ENCODE assay signal across 16 cellular contexts in genomic region chr15:70142072-70142321, GRCh38. TPM values are rescaled to one million over a fixed set of nuclear protein-coding genes. Genes with fewer than 3 reads are reported as not detected.
A peak's percentile ranks its signal among the peaks of the same experiment; 100 is the strongest.
DNase-seq lines count a peak whose midpoint lies in the region; ATAC-seq and TF ChIP-seq lines count a peak whose summit lies in the region.
"Had no signal": no experiment of that assay in that cellular context is flagged by ENCODE, and none has a peak within 500 bp of the region (broad histone marks: within the 10 kb centered on the region; RNA-seq: fewer than 3 reads in every experiment).

No MANE protein-coding gene starts in this region.

- ATAC-seq in HG02610 (IDR thresholded peaks at IDR 0.05; ENCODE audit: unreplicated experiment) (peak; percentile 28), HG02759 (IDR thresholded peaks at IDR 0.05; ENCODE audit: unreplicated experiment) (no peak), HG02970 (IDR thresholded peaks at IDR 0.05; ENCODE audit: low FRiP score, unreplicated experiment) (no peak)
- peak; percentile 65 for ATAC-seq in activated naive CD8-positive, alpha-beta T cell treated with anti-CD3 and anti-CD28 coated beads, Interleukin-2, amount 10 ng/mL, durations not matched to agents 7 days and 5 days (ENCODE audit: low read depth)

- POLR2A ChIA-PET in activated naive CD8-positive, alpha-beta T cell treated with anti-CD3 and anti-CD28 coated beads, Interleukin-2, amount 10 ng/mL, durations not matched to agents 7 days and 5 days (lab: Charles Lee): interaction anchor here (0.6 to 4.1 kb wide), 4 partner anchors 39 to 689 kb away, joined by 3 to 20 read pairs (median 4); partner anchors contain the start of genes RPLP1 and TLE3

- H3K27me3 Mint-ChIP-seq in activated naive CD8-positive, alpha-beta T cell treated with anti-CD3 and anti-CD28 coated beads, Interleukin-2, amount 10 ng/mL, durations not matched to agents 7 days and 5 days: peaks cover 31% of the 10 kb centered on the region
- H3K27me3 Mint-ChIP-seq in nephron (ENCODE audit: low read depth): peaks cover 28% of the 10 kb centered on the region

- DNase-seq in SIG-M5 (lab: John Stamatoyannopoulos, UW): peak; percentile 46
- no peak for DNase-seq in SIG-M5 treated with dmso at 0.1 percent for 504 hours (lab: John Stamatoyannopoulos, UW; ENCODE audit: unreplicated experiment)
- no peak for DNase-seq in activated naive CD8-positive, alpha-beta T cell treated with anti-CD3 and anti-CD28 coated beads, Interleukin-2, amount 10 ng/mL, durations not matched to agents 7 days and 5 days
- DNase-seq in hepatic stellate cell (ENCODE audit: low spot score): no peak
- DNase-seq: activated CD4-positive, CD25-positive, alpha-beta regulatory T cell; activated T-cell treated with anti-CD3 and anti-CD28 coated beads, Interleukin-2, amount 50 U/mL, for 1 hour; head of caudate nucleus; kidney; mucosa of descending colon; NCI-H1092; NCI-H774 had no signal

- peak overlapping the region; percentile 36 for H3K4me3 Mint-ChIP-seq in activated naive CD8-positive, alpha-beta T cell treated with anti-CD3 and anti-CD28 coated beads, Interleukin-2, amount 10 ng/mL, durations not matched to agents 7 days and 5 days
- H3K4me3 Mint-ChIP-seq in nephron: no peak overlapping the region

- no peak for TF ChIP-seq CTCF in nephron (IDR thresholded peaks at IDR 0.05; ENCODE audit: unreplicated experiment in 3 of 3)

- peaks cover 32% of the 10 kb centered on the region for H3K4me1 Mint-ChIP-seq in activated naive CD8-positive, alpha-beta T cell treated with anti-CD3 and anti-CD28 coated beads, Interleukin-2, amount 10 ng/mL, durations not matched to agents 7 days and 5 days
- peaks cover 75% of the 10 kb centered on the region for H3K4me1 Mint-ChIP-seq in nephron

- H3K9me3 Mint-ChIP-seq in activated naive CD8-positive, alpha-beta T cell treated with anti-CD3 and anti-CD28 coated beads, Interleukin-2, amount 10 ng/mL, durations not matched to agents 7 days and 5 days: peaks cover 2% of the 10 kb centered on the region
- no peaks in the 10 kb centered on the region for H3K9me3 Mint-ChIP-seq in nephron
- H3K9me3 Mint-ChIP-seq: type B pancreatic cell had no signal

- peak overlapping the region; percentile 31 for H3K27ac Mint-ChIP-seq in activated naive CD8-positive, alpha-beta T cell treated with anti-CD3 and anti-CD28 coated beads, Interleukin-2, amount 10 ng/mL, durations not matched to agents 7 days and 5 days
- peak overlapping the region; percentile 74 to 98 (median 97) for H3K27ac Mint-ChIP-seq in nephron

- peaks cover 2% of the 10 kb centered on the region for H3K36me3 Mint-ChIP-seq in activated naive CD8-positive, alpha-beta T cell treated with anti-CD3 and anti-CD28 coated beads, Interleukin-2, amount 10 ng/mL, durations not matched to agents 7 days and 5 days
- H3K36me3 Mint-ChIP-seq in nephron (ENCODE audit: low read depth): no peaks in the 10 kb centered on the region
- H3K36me3 Mint-ChIP-seq: type B pancreatic cell had no signal

RNA-seq across cellular contexts. Expression of gene TLE3, which starts 44.3 kb away (rescaled TPM):
- total RNA-seq in activated naive CD8-positive, alpha-beta T cell treated with anti-CD3 and anti-CD28 coated beads, Interleukin-2, amount 10 ng/mL, durations not matched to agents 7 days and 5 days: 10 to 100 TPM; 80.5 to 87.9 TPM

Comparison
In these comparisons a context has a peak if more than half of its experiments do, and no peak if none do; other contexts are left out.
1. ATAC-seq: peak in HG02610 (single experiment) and activated naive CD8-positive, alpha-beta T cell treated with anti-CD3 and anti-CD28 coated beads, Interleukin-2, amount 10 ng/mL, durations not matched to agents 7 days and 5 days (single experiment); none in HG02759 (single experiment) and HG02970 (single experiment).